In genomic region chr7:2359610-2360009, GRCh38 we compare ENCODE assay signal across 18 cellular contexts. TPM values are rescaled to one million over a fixed set of nuclear protein-coding genes. Genes with fewer than 3 reads are reported as not detected.
DNase-seq lines count a peak whose midpoint lies in the region; ATAC-seq and TF ChIP-seq lines count a peak whose summit lies in the region.
"Had no signal": no experiment of that assay in that cellular context is flagged by ENCODE, and none has a peak within 500 bp of the region (broad histone marks: within the 10 kb centered on the region; RNA-seq: fewer than 3 reads in every experiment).

No MANE protein-coding gene starts in this region.

- no peak for TF ChIP-seq CTCF in natural killer cell (IDR thresholded peaks at IDR 0.05)
- TF ChIP-seq CTCF in WERI-Rb-1 (IDR thresholded peaks at IDR 0.05; ENCODE audit: low read depth, low read length): no peak

- H3K36me3 ChIP-seq in WERI-Rb-1: peaks cover 87% of the 10 kb centered on the region

- no peak overlapping the region for H3K4me3 Mint-ChIP-seq in natural killer cell
- no peak overlapping the region for H3K4me3 Mint-ChIP-seq in natural killer cell treated with Interleukin-12 subunit alpha and Interleukin-12 subunit beta and Interleukin-15 and Interleukin-18, amount 100 ng/mL, for 72 hours
- H3K4me3 Mint-ChIP-seq in memory B cell: no peak overlapping the region

- no peaks in the 10 kb centered on the region for H3K9me3 ChIP-seq in WERI-Rb-1 (ENCODE audit: severe bottlenecking)
- H3K9me3 ChIP-seq: ascending aorta, esophagus squamous epithelium had no signal

- DNase-seq in natural killer cell: no peak
- DNase-seq in natural killer cell treated with Interleukin-12 subunit alpha and Interleukin-12 subunit beta and Interleukin-15 and Interleukin-18, amount 100 ng/mL, for 72 hours (ENCODE audit: low spot score): no peak
- DNase-seq in WERI-Rb-1: peak; percentile 51
- no peak for DNase-seq in memory B cell (ENCODE audit: low spot score in 2 of 2)
- DNase-seq in NCI-H128 (lab: John Stamatoyannopoulos, UW; ENCODE audit: unreplicated experiment): no peak
- DNase-seq in NK-92 treated with Interleukin-12 subunit alpha and Interleukin-12 subunit beta, amount 100 ng/mL, for 24 hours (lab: John Stamatoyannopoulos, UW): no peak
- no peak for DNase-seq in NK-92 (lab: John Stamatoyannopoulos, UW; ENCODE audit: unreplicated experiment)
- DNase-seq: activated CD4-positive, alpha-beta T cell treated with anti-CD3 and anti-CD28 coated beads for 4 hours; esophagus squamous epithelium; Karpas-422; kidney glomerular epithelial cell; mammary epithelial cell; naive B cell; NCI-H2171; NCI-H526 treated with DMSO at 0.1 percent for 48 hours; SHP77 treated with DMSO at 0.1 percent for 48 hours had no signal

- peaks cover 59 to 61% of the 10 kb centered on the region in 2 donors for H3K4me1 Mint-ChIP-seq in natural killer cell
- peaks cover 42 to 48% of the 10 kb centered on the region in 2 donors for H3K4me1 Mint-ChIP-seq in natural killer cell treated with Interleukin-12 subunit alpha and Interleukin-12 subunit beta and Interleukin-15 and Interleukin-18, amount 100 ng/mL, for 72 hours (ENCODE audit: low read depth in 2 of 2)
- peaks cover 14% of the 10 kb centered on the region for H3K4me1 Mint-ChIP-seq in memory B cell

- H3K4me3 ChIP-seq in WERI-Rb-1 (ENCODE audit: low read depth, low read length): peak overlapping the region; percentile 0; the same call in 1 of the 2 replicates
- H3K4me3 ChIP-seq: ascending aorta, esophagus squamous epithelium had no signal

- H3K27ac Mint-ChIP-seq in natural killer cell (peak overlapping the region; percentile 44 to 73), memory B cell (peak overlapping the region; percentile 78)
- H3K27ac Mint-ChIP-seq in natural killer cell treated with Interleukin-12 subunit alpha and Interleukin-12 subunit beta and Interleukin-15 and Interleukin-18, amount 100 ng/mL, for 72 hours: peak overlapping the region in 1 of 2 donors; percentile 19

- H3K27me3 Mint-ChIP-seq in natural killer cell (ENCODE audit: low read depth in 2 of 2) (no peaks in the 10 kb centered on the region), memory B cell (no peaks in the 10 kb centered on the region)
- H3K27me3 Mint-ChIP-seq in natural killer cell treated with Interleukin-12 subunit alpha and Interleukin-12 subunit beta and Interleukin-15 and Interleukin-18, amount 100 ng/mL, for 72 hours: no peaks in the 10 kb centered on the region
- H3K27me3 Mint-ChIP-seq: naive B cell had no signal

- no peaks in the 10 kb centered on the region for H3K36me3 Mint-ChIP-seq in natural killer cell
- H3K36me3 Mint-ChIP-seq in natural killer cell treated with Interleukin-12 subunit alpha and Interleukin-12 subunit beta and Interleukin-15 and Interleukin-18, amount 100 ng/mL, for 72 hours: peaks cover 17% of the 10 kb centered on the region
- H3K36me3 Mint-ChIP-seq in memory B cell: peaks cover 16% of the 10 kb centered on the region

- no peaks in the 10 kb centered on the region for H3K27me3 ChIP-seq in WERI-Rb-1 (ENCODE audit: insufficient read depth, low read depth, severe bottlenecking)
- H3K27me3 ChIP-seq: ascending aorta, esophagus squamous epithelium had no signal

- no peak for ATAC-seq in natural killer cell
- ATAC-seq in natural killer cell treated with Interleukin-12 subunit alpha and Interleukin-12 subunit beta and Interleukin-15 and Interleukin-18, amount 100 ng/mL, for 72 hours: no peak
- no peak for ATAC-seq in memory B cell (ENCODE audit: low read depth)
- no peak for ATAC-seq in GM18909 (IDR thresholded peaks at IDR 0.05; ENCODE audit: poor library complexity, unreplicated experiment)

- intact Hi-C loops in natural killer cell (cut with micrococcal nuclease): loop anchor here (5.0 kb wide), 1 partner anchor 48 kb away; no protein-coding TSS in a partner anchor

- H3K9me3 Mint-ChIP-seq in natural killer cell: no peaks in the 10 kb centered on the region
- no peaks in the 10 kb centered on the region for H3K9me3 Mint-ChIP-seq in natural killer cell treated with Interleukin-12 subunit alpha and Interleukin-12 subunit beta and Interleukin-15 and Interleukin-18, amount 100 ng/mL, for 72 hours
- no peaks in the 10 kb centered on the region for H3K9me3 Mint-ChIP-seq in memory B cell
- H3K9me3 Mint-ChIP-seq: naive B cell had no signal

- H3K27ac ChIP-seq in WERI-Rb-1: peak overlapping the region; percentile 43
- H3K27ac ChIP-seq: ascending aorta, esophagus squamous epithelium had no signal

RNA-seq across cellular contexts. Expression of gene EIF3B, which starts 5.0 kb away (rescaled TPM):
- total RNA-seq in natural killer cell: 100 to 1,000 TPM; 194 to 219 (median 197) TPM
- total RNA-seq in natural killer cell treated with Interleukin-12 subunit alpha and Interleukin-12 subunit beta and Interleukin-15 and Interleukin-18, amount 100 ng/mL, for 72 hours: 100 to 1,000 TPM; 229 to 348 TPM

RNA-seq across cellular contexts. Expression of gene CHST12, which starts 43.8 kb away (rescaled TPM):
- total RNA-seq in natural killer cell: 100 to 1,000 TPM; 102 to 159 (median 124) TPM
- 10 to 100 TPM; 29.6 to 31.7 TPM for total RNA-seq in natural killer cell treated with Interleukin-12 subunit alpha and Interleukin-12 subunit beta and Interleukin-15 and Interleukin-18, amount 100 ng/mL, for 72 hours

RNA-seq across cellular contexts. Expression of gene SNX8, which starts 45.4 kb away (rescaled TPM):
- 10 to 100 TPM in 2 of 3 donors, 1 to 10 TPM in 1; 8.3 to 15.7 (median 12.6) TPM for total RNA-seq in natural killer cell
- total RNA-seq in natural killer cell treated with Interleukin-12 subunit alpha and Interleukin-12 subunit beta and Interleukin-15 and Interleukin-18, amount 100 ng/mL, for 72 hours: 10 to 100 TPM; 28.9 to 34.5 TPM
